In genomic region chr17:67825627-67826588, GRCh38 we compare ENCODE assay signal across 8 cellular contexts. TPM values are rescaled to one million over a fixed set of nuclear protein-coding genes. Genes with fewer than 3 reads are reported as not detected.
DNase-seq lines count a peak whose midpoint lies in the region; ATAC-seq and TF ChIP-seq lines count a peak whose summit lies in the region.
"Not testable (repeated sequence)": the region's sequence is repeated elsewhere in the genome, so short reads cannot be mapped to it uniquely, and the experiment has no call there.

No MANE protein-coding gene starts in this region.

- not testable (repeated sequence) for H3K9me3 Mint-ChIP-seq in natural killer cell

- peak overlapping the region; percentile 90 to 97 for H3K27ac Mint-ChIP-seq in natural killer cell

- H3K4me3 ChIP-seq in foreskin fibroblast (ENCODE audit: low read depth in 1 of 2, low read length in 2 of 2) = peak overlapping the region; percentile 82 to 97

- not testable (repeated sequence) for H3K27me3 Mint-ChIP-seq in natural killer cell (ENCODE audit: low read depth in 2 of 2)

- intact Hi-C loops in natural killer cell (cut with micrococcal nuclease) = loop anchor here (1.0 kb wide), 1 partner anchor 109 kb away; the partner anchor contains the start of gene NOL11

- TF ChIP-seq CTCF in foreskin fibroblast (IDR thresholded peaks at IDR 0.05; ENCODE audit: low read depth, low read length); natural killer cell (IDR thresholded peaks at IDR 0.05): not testable (repeated sequence)

- DNase-seq in DMS79 treated with DMSO at 0.1 percent for 48 hours (lab: John Stamatoyannopoulos, UW) (peak; percentile 7), KG1 (lab: John Stamatoyannopoulos, UW) (peak; percentile 45), foreskin fibroblast (peak in 1 of 2 donors; percentile 56), natural killer cell (peak; percentile 66)
- DNase-seq in activated naive CD4-positive, alpha-beta T cell (lab: John Stamatoyannopoulos, UW) = peak; percentile 26 to 59 (median 48)
- DNase-seq in stimulated activated CD8-positive, alpha-beta memory T cell treated with anti-CD3 and anti-CD28 coated beads, Interleukin-7, amount 100 ng/mL, for 4 hours (ENCODE audit: low read depth in 2 of 2) = peak; percentile 31 to 50

- peaks cover 42 to 51% of the 10 kb centered on the region in 2 donors for H3K4me1 Mint-ChIP-seq in natural killer cell

- peak overlapping the region; percentile 96 for H3K4me3 Mint-ChIP-seq in natural killer cell

- ATAC-seq in GM21825 (IDR thresholded peaks at IDR 0.05; ENCODE audit: unreplicated experiment) = peak; percentile 32
- ATAC-seq in SK-N-SH treated with all-trans-retinoic acid at 6 μM for 48 hours = peak; percentile 30
- peak; percentile 57 to 77 (median 65) for ATAC-seq in natural killer cell

- H3K36me3 Mint-ChIP-seq in natural killer cell = not testable (repeated sequence)

RNA-seq across cellular contexts. Expression of gene BPTF, which starts 0.6 kb away (rescaled TPM):
- total RNA-seq in natural killer cell = 100 to 1,000 TPM; 168 to 205 (median 193) TPM
